In the genomic region with DNA sequence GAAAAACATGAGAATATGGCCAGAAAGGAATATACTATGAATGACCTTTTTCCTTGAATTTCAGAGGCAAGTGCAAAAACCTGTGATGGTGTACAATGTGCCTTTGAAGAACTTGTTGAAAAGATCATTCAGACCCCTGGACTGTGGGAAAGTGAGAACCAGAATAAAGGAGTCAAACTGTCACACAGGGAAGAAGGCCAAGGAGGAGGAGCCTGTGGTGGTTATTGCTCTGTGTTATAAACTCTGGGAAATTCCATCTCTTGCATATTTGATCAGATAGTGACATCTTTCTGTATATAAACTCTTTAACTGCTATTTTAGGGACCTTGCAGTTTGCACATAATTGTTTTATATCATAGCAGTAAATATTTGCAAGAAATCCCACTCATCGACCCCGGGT, we compare ENCODE assay signal across 21 cellular contexts. TPM values are rescaled to one million over a fixed set of nuclear protein-coding genes. Genes with fewer than 3 reads are reported as not detected.
A peak's percentile ranks its signal among the peaks of the same experiment; 100 is the strongest.
DNase-seq lines count a peak whose midpoint lies in the region; ATAC-seq and TF ChIP-seq lines count a peak whose summit lies in the region.
"Had no signal": no experiment of that assay in that cellular context is flagged by ENCODE, and none has a peak within 500 bp of the region (broad histone marks: within the 10 kb centered on the region; RNA-seq: fewer than 3 reads in every experiment).

No MANE protein-coding gene starts in this region.

- 100% methylated on average over 2 of the region's 2 CpGs; no CpG with 5 or more reads in 1 of the 2 experiments for WGBS in endodermal cell (ENCODE audit: insufficient coverage in 1 of 2, insufficient read length in 1 of 2), 2 experiments
- 19% methylated on average over 2 of the region's 2 CpGs for WGBS in prostate gland

- no peak overlapping the region for H3K9ac ChIP-seq in endodermal cell (ENCODE audit: extremely low read depth, low read length, poor library complexity, severe bottlenecking)

- H3K36me3 ChIP-seq in endodermal cell (ENCODE audit: control insufficient read depth, insufficient read depth, low read length) (peaks cover 85% of the 10 kb centered on the region), prostate gland (no peaks in the 10 kb centered on the region)

- peak overlapping the region; percentile 21 for H3K27ac ChIP-seq in endodermal cell (ENCODE audit: low read depth, low read length)
- peak overlapping the region; percentile 50 to 60 for H3K27ac ChIP-seq in prostate gland
- H3K27ac ChIP-seq: upper lobe of right lung had no signal

- no peak for DNase-seq in activated T-cell treated with anti-CD3 and anti-CD28 coated beads, Interleukin-2, amount 50 U/mL, for 24 hours
- no peak for DNase-seq in activated T-cell treated with anti-CD3 and anti-CD28 coated beads, Interleukin-2, amount 50 U/mL, for 4 hours
- DNase-seq in T-helper 17 cell (no peak), endodermal cell (no peak), prostate gland (ENCODE audit: low spot score) (no peak), left cardiac atrium (no peak)
- DNase-seq: 8988T; activated CD4-positive, alpha-beta memory T cell treated with anti-CD3 and anti-CD28 coated beads for 36 hours; activated gamma-delta T cell treated with Interleukin-2 at 50 U/mL for 16 hours; caudate nucleus; dermis blood vessel endothelial cell; GF-D8; H7; NCI-H1105 treated with DMSO at 0.1 percent for 48 hours; NCI-H2029; NCI-H748 treated with DMSO at 0.1 percent for 48 hours; occipital lobe; upper lobe of right lung had no signal

- H3K36me3 Mint-ChIP-seq in activated T-cell treated with anti-CD3 and anti-CD28 coated beads, Interleukin-2, amount 50 U/mL, for 24 hours (ENCODE audit: low read depth) = peaks cover 46% of the 10 kb centered on the region
- peaks cover 18% of the 10 kb centered on the region for H3K36me3 Mint-ChIP-seq in activated T-cell treated with anti-CD3 and anti-CD28 coated beads, Interleukin-2, amount 50 U/mL, for 4 hours (ENCODE audit: insufficient read depth)
- H3K36me3 Mint-ChIP-seq in T-helper 17 cell (ENCODE audit: low read depth) (no peaks in the 10 kb centered on the region), endodermal cell (ENCODE audit: low read depth) (peaks cover 26% of the 10 kb centered on the region)

- H3K4me3 Mint-ChIP-seq in activated T-cell treated with anti-CD3 and anti-CD28 coated beads, Interleukin-2, amount 50 U/mL, for 24 hours = no peak overlapping the region
- no peak overlapping the region for H3K4me3 Mint-ChIP-seq in activated T-cell treated with anti-CD3 and anti-CD28 coated beads, Interleukin-2, amount 50 U/mL, for 4 hours
- H3K4me3 Mint-ChIP-seq in T-helper 17 cell = no peak overlapping the region
- no peak overlapping the region for H3K4me3 Mint-ChIP-seq in endodermal cell
- H3K4me3 Mint-ChIP-seq: activated CD4-positive, alpha-beta memory T cell treated with anti-CD3 and anti-CD28 coated beads for 36 hours had no signal

- H3K4me3 ChIP-seq in endodermal cell (ENCODE audit: low read length) = no peak overlapping the region
- no peak overlapping the region for H3K4me3 ChIP-seq in prostate gland
- H3K4me3 ChIP-seq: upper lobe of right lung had no signal

- TF ChIP-seq POLR2A in prostate gland (IDR thresholded peaks at IDR 0.05) = no peak

- H3K9me3 Mint-ChIP-seq in activated T-cell treated with anti-CD3 and anti-CD28 coated beads, Interleukin-2, amount 50 U/mL, for 24 hours = no peaks in the 10 kb centered on the region
- no peaks in the 10 kb centered on the region for H3K9me3 Mint-ChIP-seq in activated T-cell treated with anti-CD3 and anti-CD28 coated beads, Interleukin-2, amount 50 U/mL, for 4 hours
- H3K9me3 Mint-ChIP-seq in endodermal cell = no peaks in the 10 kb centered on the region
- H3K9me3 Mint-ChIP-seq: activated CD4-positive, alpha-beta memory T cell treated with anti-CD3 and anti-CD28 coated beads for 36 hours had no signal

- H3K27me3 ChIP-seq in endodermal cell (ENCODE audit: control insufficient read depth, insufficient read depth, low read length, poor library complexity, severe bottlenecking) (no peaks in the 10 kb centered on the region), prostate gland (replicated peaks; ENCODE audit: insufficient read depth) (no peaks in the 10 kb centered on the region)
- H3K27me3 ChIP-seq: upper lobe of right lung had no signal

- no peak for TF ChIP-seq CTCF in endodermal cell (conservative IDR thresholded peaks at IDR 0.05)
- no peak for TF ChIP-seq CTCF in prostate gland (IDR thresholded peaks at IDR 0.05)

- no peaks in the 10 kb centered on the region for H3K4me1 ChIP-seq in endodermal cell (ENCODE audit: control insufficient read depth, insufficient read depth, low read length)
- H3K4me1 ChIP-seq in prostate gland (replicated peaks) = no peaks in the 10 kb centered on the region
- H3K4me1 ChIP-seq: upper lobe of right lung had no signal

- intact Hi-C loops in prostate gland (cut with DNase I) (no loop called here), left cardiac atrium (cut with DNase I) (no loop called here)

- peak overlapping the region; percentile 8 for H3K27ac Mint-ChIP-seq in activated T-cell treated with anti-CD3 and anti-CD28 coated beads, Interleukin-2, amount 50 U/mL, for 24 hours
- peak overlapping the region; percentile 82 for H3K27ac Mint-ChIP-seq in T-helper 17 cell
- no peak overlapping the region for H3K27ac Mint-ChIP-seq in endodermal cell
- H3K27ac Mint-ChIP-seq: activated CD4-positive, alpha-beta memory T cell treated with anti-CD3 and anti-CD28 coated beads for 36 hours had no signal

- H3K4me1 Mint-ChIP-seq in activated T-cell treated with anti-CD3 and anti-CD28 coated beads, Interleukin-2, amount 50 U/mL, for 24 hours (ENCODE audit: low read depth) = peaks cover 38% of the 10 kb centered on the region
- peaks cover 27% of the 10 kb centered on the region for H3K4me1 Mint-ChIP-seq in activated T-cell treated with anti-CD3 and anti-CD28 coated beads, Interleukin-2, amount 50 U/mL, for 4 hours (ENCODE audit: low read depth)
- H3K4me1 Mint-ChIP-seq in T-helper 17 cell (peaks cover 33% of the 10 kb centered on the region), endodermal cell (peaks cover 14% of the 10 kb centered on the region)

- H3K9me3 ChIP-seq in T-helper 17 cell (ENCODE audit: control insufficient read depth, low read length, poor library complexity, severe bottlenecking) (no peaks in the 10 kb centered on the region), endodermal cell (ENCODE audit: control insufficient read depth, low read length) (peaks cover 13% of the 10 kb centered on the region), prostate gland (no peaks in the 10 kb centered on the region)
- H3K9me3 ChIP-seq: upper lobe of right lung had no signal

- no peak for ATAC-seq in activated T-cell treated with anti-CD3 and anti-CD28 coated beads, Interleukin-2, amount 50 U/mL, for 4 hours
- ATAC-seq in T-helper 17 cell = no peak
- no peak for ATAC-seq in left cardiac atrium
- ATAC-seq in HG02870 (IDR thresholded peaks at IDR 0.05; ENCODE audit: unreplicated experiment) = no peak
- no peak for ATAC-seq in HG03460 (IDR thresholded peaks at IDR 0.05; ENCODE audit: unreplicated experiment)
- ATAC-seq: activated CD4-positive, CD25-positive, alpha-beta regulatory T cell treated with anti-CD3 and anti-CD28 coated beads, Interleukin-2, amount 50 U/mL, for 24 hours; upper lobe of right lung had no signal

- no peaks in the 10 kb centered on the region for H3K27me3 Mint-ChIP-seq in activated T-cell treated with anti-CD3 and anti-CD28 coated beads, Interleukin-2, amount 50 U/mL, for 24 hours
- H3K27me3 Mint-ChIP-seq in activated T-cell treated with anti-CD3 and anti-CD28 coated beads, Interleukin-2, amount 50 U/mL, for 4 hours (ENCODE audit: low read depth) = no peaks in the 10 kb centered on the region
- H3K27me3 Mint-ChIP-seq in T-helper 17 cell (no peaks in the 10 kb centered on the region), endodermal cell (ENCODE audit: insufficient read depth) (no peaks in the 10 kb centered on the region)
- H3K27me3 Mint-ChIP-seq: activated CD4-positive, alpha-beta memory T cell treated with anti-CD3 and anti-CD28 coated beads for 36 hours had no signal

RNA-seq across cellular contexts. Expression of a gene that starts 33.7 kb away (rescaled TPM):
- total RNA-seq in activated T-cell treated with anti-CD3 and anti-CD28 coated beads, Interleukin-2, amount 50 U/mL, for 4 hours = 10 to 100 TPM; 57.7 to 63.2 (median 63.0) TPM
- total RNA-seq in T-helper 17 cell (100 to 1,000 TPM; 101 to 112 TPM), endodermal cell (100 to 1,000 TPM; 122 to 150 TPM), prostate gland (10 to 100 TPM; 53.5 to 62.6 TPM), left cardiac atrium (100 to 1,000 TPM in 1 of 2 donors, 10 to 100 TPM in 1; 92.8 to 127 TPM)
- polyA plus RNA-seq in endodermal cell (2013, experiment 1 of 2) = 50.5 TPM
- polyA plus RNA-seq in endodermal cell (2013, experiment 2 of 2) = 58.0 TPM
